In the genomic region with DNA sequence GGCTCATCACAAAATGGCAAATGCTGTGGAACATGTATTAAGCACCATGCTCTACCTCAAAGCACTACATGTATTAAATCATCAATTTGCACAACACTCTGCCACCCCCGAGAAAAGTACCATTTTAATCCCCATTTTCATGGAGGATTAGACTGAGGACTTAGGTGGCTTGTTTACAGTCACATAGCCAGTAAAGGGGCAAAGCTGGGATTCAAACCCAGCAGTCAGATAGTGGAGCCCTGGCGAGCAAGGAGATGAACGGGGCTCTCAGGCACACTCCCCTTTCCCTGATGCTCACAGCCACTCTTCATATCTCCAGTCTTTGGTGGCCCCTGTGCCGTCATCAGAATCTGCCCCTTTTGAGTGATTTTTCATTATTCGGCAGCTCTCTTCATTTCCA, we compare ENCODE assay signal across 38 cellular contexts.
"Had no signal": no experiment of that assay in that cellular context is flagged by ENCODE, and none has a peak within 500 bp of the region (broad histone marks: within the 10 kb centered on the region; RNA-seq: fewer than 3 reads in every experiment).

No MANE protein-coding gene starts in this region.

- H3K27me3 ChIP-seq: ascending aorta, cardiac muscle cell had no signal

- DNase-seq: activated CD4-positive, alpha-beta memory T cell treated with anti-CD3 and anti-CD28 coated beads, Interleukin-2, amount 10 ng/mL, durations not matched to agents 7 days and 5 days; activated CD4-positive, alpha-beta T cell treated with anti-CD3 and anti-CD28 coated beads for 1 hour; activated CD4-positive, alpha-beta T cell treated with anti-CD3 and anti-CD28 coated beads for 36 hours; activated CD4-positive, alpha-beta T cell treated with anti-CD3 and anti-CD28 coated beads for 48 hours; activated CD4-positive, alpha-beta T cell treated with anti-CD3 and anti-CD28 coated beads, Interleukin-2, amount 10 ng/mL, durations not matched to agents 7 days and 5 days; activated CD4-positive, alpha-beta T cell treated with anti-CD3 and anti-CD28 coated beads, Interleukin-2, amount 50 U/mL, for 48 hours; activated CD4-positive, CD25-positive, alpha-beta regulatory T cell; activated CD8-positive, alpha-beta memory T cell treated with anti-CD3 and anti-CD28 coated beads for 24 hours; activated CD8-positive, alpha-beta memory T cell treated with anti-CD3 and anti-CD28 coated beads, Interleukin-2, amount 10 ng/mL, durations not matched to agents 7 days and 5 days; activated CD8-positive, alpha-beta memory T cell treated with anti-CD3 and anti-CD28 coated beads, Interleukin-2, amount 50 U/mL, for 48 hours; activated CD8-positive, alpha-beta T cell treated with anti-CD3 and anti-CD28 coated beads, Interleukin-2, amount 10 ng/mL, durations not matched to agents 7 days and 5 days; activated effector memory CD4-positive, alpha-beta T cell treated with Interleukin-2 at 50 U/mL for 16 hours; activated gamma-delta T cell; activated naive CD4-positive, alpha-beta T cell treated with anti-CD3 and anti-CD28 coated beads, Interleukin-2, amount 10 ng/mL, durations not matched to agents 7 days and 5 days; activated naive CD4-positive, alpha-beta T cell treated with Interleukin-2 at 50 U/mL for 16 hours; activated naive CD8-positive, alpha-beta T cell treated with anti-CD3 and anti-CD28 coated beads, Interleukin-2, amount 10 ng/mL, durations not matched to agents 7 days and 5 days; activated naive CD8-positive, alpha-beta T cell treated with anti-CD3 and anti-CD28 coated beads, Interleukin-2, amount 50 U/mL, for 24 hours; activated T-cell treated with anti-CD3 and anti-CD28 coated beads, Interleukin-2, amount 50 U/mL, for 24 hours; activated T-cell treated with anti-CD3 and anti-CD28 coated beads, Interleukin-2, amount 50 U/mL, for 48 hours; amygdala; anterior cingulate cortex; caudate nucleus; cerebellar nuclear complex; T-helper 1 cell; T-helper 2 cell; T-helper 9 cell had no signal

- H3K9me3 Mint-ChIP-seq: activated CD4-positive, alpha-beta memory T cell treated with anti-CD3 and anti-CD28 coated beads, Interleukin-2, amount 10 ng/mL, durations not matched to agents 7 days and 5 days; activated CD4-positive, alpha-beta T cell treated with anti-CD3 and anti-CD28 coated beads, Interleukin-2, amount 10 ng/mL, durations not matched to agents 7 days and 5 days; activated naive CD4-positive, alpha-beta T cell treated with anti-CD3 and anti-CD28 coated beads, Interleukin-2, amount 10 ng/mL, durations not matched to agents 7 days and 5 days; activated naive CD4-positive, alpha-beta T cell treated with anti-CD3 and anti-CD28 coated beads, Interleukin-2, amount 50 U/mL, for 24 hours; activated naive CD8-positive, alpha-beta T cell treated with anti-CD3 and anti-CD28 coated beads, Interleukin-2, amount 10 ng/mL, durations not matched to agents 7 days and 5 days; activated naive CD8-positive, alpha-beta T cell treated with anti-CD3 and anti-CD28 coated beads, Interleukin-2, amount 50 U/mL, for 24 hours; activated T-cell treated with anti-CD3 and anti-CD28 coated beads, Interleukin-2, amount 50 U/mL, for 24 hours; activated T-helper 2 cell treated with anti-CD3 and anti-CD28 coated beads, Interferon-gamma antibody, Interleukin-2, Interleukin-4, amounts not matched to agents 10 μg/mL and 5 μg/mL and 100 μg/mL, durations not matched to agents 14 hours and 24 hours and 36 hours; central memory CD8-positive, alpha-beta T cell; T-helper 1 cell treated with Interleukin-12 subunit alpha and Interleukin-12 subunit beta and Interleukin-4 antibody, amounts not matched to agents 30 μg/mL and 1 μg/mL, for 36 hours; T-helper 2 cell treated with Interferon-gamma antibody and Interleukin-4, amounts not matched to agents 5 μg/mL and 100 μg/mL, for 36 hours; WTC11 had no signal

- H3K27ac ChIP-seq: ascending aorta, cardiac muscle cell, VCaP had no signal

- H3K4me3 Mint-ChIP-seq: activated CD4-positive, alpha-beta memory T cell treated with anti-CD3 and anti-CD28 coated beads, Interleukin-2, amount 10 ng/mL, durations not matched to agents 7 days and 5 days; activated CD4-positive, alpha-beta T cell treated with anti-CD3 and anti-CD28 coated beads for 36 hours; activated CD4-positive, alpha-beta T cell treated with anti-CD3 and anti-CD28 coated beads, Interleukin-2, amount 10 ng/mL, durations not matched to agents 7 days and 5 days; activated CD8-positive, alpha-beta memory T cell treated with anti-CD3 and anti-CD28 coated beads, Interleukin-2, amount 10 ng/mL, durations not matched to agents 7 days and 5 days; activated CD8-positive, alpha-beta T cell treated with anti-CD3 and anti-CD28 coated beads, Interleukin-2, amount 10 ng/mL, durations not matched to agents 7 days and 5 days; activated naive CD4-positive, alpha-beta T cell treated with anti-CD3 and anti-CD28 coated beads, Interleukin-2, amount 10 ng/mL, durations not matched to agents 7 days and 5 days; activated naive CD4-positive, alpha-beta T cell treated with anti-CD3 and anti-CD28 coated beads, Interleukin-2, amount 50 U/mL, for 24 hours; activated naive CD8-positive, alpha-beta T cell; activated naive CD8-positive, alpha-beta T cell treated with anti-CD3 and anti-CD28 coated beads, Interleukin-2, amount 10 ng/mL, durations not matched to agents 7 days and 5 days; activated naive CD8-positive, alpha-beta T cell treated with anti-CD3 and anti-CD28 coated beads, Interleukin-2, amount 50 U/mL, for 24 hours; activated T-cell treated with anti-CD3 and anti-CD28 coated beads, Interleukin-2, amount 50 U/mL, for 24 hours; brain; central memory CD8-positive, alpha-beta T cell; T-helper 1 cell treated with Interleukin-12 subunit alpha and Interleukin-12 subunit beta and Interleukin-4 antibody, amounts not matched to agents 30 μg/mL and 1 μg/mL, for 36 hours; T-helper 2 cell treated with Interferon-gamma antibody and Interleukin-4, amounts not matched to agents 5 μg/mL and 100 μg/mL, for 36 hours; WTC11 had no signal

- H3K9me3 ChIP-seq: ascending aorta had no signal

- H3K27ac Mint-ChIP-seq: activated CD4-positive, alpha-beta memory T cell treated with anti-CD3 and anti-CD28 coated beads, Interleukin-2, amount 10 ng/mL, durations not matched to agents 7 days and 5 days; activated CD4-positive, alpha-beta T cell treated with anti-CD3 and anti-CD28 coated beads for 36 hours; activated CD4-positive, alpha-beta T cell treated with anti-CD3 and anti-CD28 coated beads, Interleukin-2, amount 10 ng/mL, durations not matched to agents 7 days and 5 days; activated CD8-positive, alpha-beta memory T cell treated with anti-CD3 and anti-CD28 coated beads, Interleukin-2, amount 10 ng/mL, durations not matched to agents 7 days and 5 days; activated CD8-positive, alpha-beta T cell treated with anti-CD3 and anti-CD28 coated beads, Interleukin-2, amount 10 ng/mL, durations not matched to agents 7 days and 5 days; activated naive CD4-positive, alpha-beta T cell treated with anti-CD3 and anti-CD28 coated beads, Interleukin-2, amount 10 ng/mL, durations not matched to agents 7 days and 5 days; activated naive CD4-positive, alpha-beta T cell treated with anti-CD3 and anti-CD28 coated beads, Interleukin-2, amount 50 U/mL, for 24 hours; activated naive CD8-positive, alpha-beta T cell; activated naive CD8-positive, alpha-beta T cell treated with anti-CD3 and anti-CD28 coated beads, Interleukin-2, amount 10 ng/mL, durations not matched to agents 7 days and 5 days; activated naive CD8-positive, alpha-beta T cell treated with anti-CD3 and anti-CD28 coated beads, Interleukin-2, amount 50 U/mL, for 24 hours; activated T-cell treated with anti-CD3 and anti-CD28 coated beads, Interleukin-2, amount 50 U/mL, for 24 hours; activated T-helper 2 cell treated with anti-CD3 and anti-CD28 coated beads, Interferon-gamma antibody, Interleukin-2, Interleukin-4, amounts not matched to agents 10 μg/mL and 5 μg/mL and 100 μg/mL, durations not matched to agents 14 hours and 24 hours and 36 hours; brain; T-helper 1 cell treated with Interleukin-12 subunit alpha and Interleukin-12 subunit beta and Interleukin-4 antibody, amounts not matched to agents 30 μg/mL and 1 μg/mL, for 36 hours; T-helper 2 cell treated with Interferon-gamma antibody and Interleukin-4, amounts not matched to agents 5 μg/mL and 100 μg/mL, for 36 hours; WTC11 had no signal

- H3K4me1 Mint-ChIP-seq: activated CD4-positive, alpha-beta memory T cell treated with anti-CD3 and anti-CD28 coated beads, Interleukin-2, amount 10 ng/mL, durations not matched to agents 7 days and 5 days; activated CD4-positive, alpha-beta T cell treated with anti-CD3 and anti-CD28 coated beads for 36 hours; activated CD4-positive, alpha-beta T cell treated with anti-CD3 and anti-CD28 coated beads, Interleukin-2, amount 10 ng/mL, durations not matched to agents 7 days and 5 days; activated CD8-positive, alpha-beta memory T cell treated with anti-CD3 and anti-CD28 coated beads, Interleukin-2, amount 10 ng/mL, durations not matched to agents 7 days and 5 days; activated naive CD4-positive, alpha-beta T cell treated with anti-CD3 and anti-CD28 coated beads, Interleukin-2, amount 10 ng/mL, durations not matched to agents 7 days and 5 days; activated naive CD4-positive, alpha-beta T cell treated with anti-CD3 and anti-CD28 coated beads, Interleukin-2, amount 50 U/mL, for 24 hours; activated naive CD8-positive, alpha-beta T cell treated with anti-CD3 and anti-CD28 coated beads, Interleukin-2, amount 10 ng/mL, durations not matched to agents 7 days and 5 days; activated naive CD8-positive, alpha-beta T cell treated with anti-CD3 and anti-CD28 coated beads, Interleukin-2, amount 50 U/mL, for 24 hours; central memory CD8-positive, alpha-beta T cell; WTC11 had no signal

- ATAC-seq: activated CD4-positive, alpha-beta T cell treated with anti-CD3 and anti-CD28 coated beads for 36 hours; activated CD4-positive, CD25-positive, alpha-beta regulatory T cell treated with anti-CD3 and anti-CD28 coated beads, Interleukin-2, amount 50 U/mL, for 24 hours; activated CD8-positive, alpha-beta memory T cell treated with anti-CD3 and anti-CD28 coated beads, Interleukin-2, amount 10 ng/mL, durations not matched to agents 7 days and 5 days; activated CD8-positive, alpha-beta T cell treated with anti-CD3 and anti-CD28 coated beads, Interleukin-2, amount 10 ng/mL, durations not matched to agents 7 days and 5 days; activated naive CD8-positive, alpha-beta T cell treated with anti-CD3 and anti-CD28 coated beads, Interleukin-2, amount 50 U/mL, for 24 hours; WTC11 had no signal

- H3K4me3 ChIP-seq: ascending aorta, cardiac muscle cell had no signal

- H3K4me1 ChIP-seq: ascending aorta had no signal

- H3K36me3 ChIP-seq: ascending aorta, cardiac muscle cell had no signal

- H3K36me3 Mint-ChIP-seq: activated CD8-positive, alpha-beta memory T cell treated with anti-CD3 and anti-CD28 coated beads, Interleukin-2, amount 10 ng/mL, durations not matched to agents 7 days and 5 days; activated naive CD4-positive, alpha-beta T cell treated with anti-CD3 and anti-CD28 coated beads, Interleukin-2, amount 10 ng/mL, durations not matched to agents 7 days and 5 days; activated naive CD4-positive, alpha-beta T cell treated with anti-CD3 and anti-CD28 coated beads, Interleukin-2, amount 50 U/mL, for 24 hours; activated naive CD8-positive, alpha-beta T cell; activated naive CD8-positive, alpha-beta T cell treated with anti-CD3 and anti-CD28 coated beads, Interleukin-2, amount 10 ng/mL, durations not matched to agents 7 days and 5 days; brain; WTC11 had no signal
